ENCODE assay signal across 9 cellular contexts in the genomic region with DNA sequence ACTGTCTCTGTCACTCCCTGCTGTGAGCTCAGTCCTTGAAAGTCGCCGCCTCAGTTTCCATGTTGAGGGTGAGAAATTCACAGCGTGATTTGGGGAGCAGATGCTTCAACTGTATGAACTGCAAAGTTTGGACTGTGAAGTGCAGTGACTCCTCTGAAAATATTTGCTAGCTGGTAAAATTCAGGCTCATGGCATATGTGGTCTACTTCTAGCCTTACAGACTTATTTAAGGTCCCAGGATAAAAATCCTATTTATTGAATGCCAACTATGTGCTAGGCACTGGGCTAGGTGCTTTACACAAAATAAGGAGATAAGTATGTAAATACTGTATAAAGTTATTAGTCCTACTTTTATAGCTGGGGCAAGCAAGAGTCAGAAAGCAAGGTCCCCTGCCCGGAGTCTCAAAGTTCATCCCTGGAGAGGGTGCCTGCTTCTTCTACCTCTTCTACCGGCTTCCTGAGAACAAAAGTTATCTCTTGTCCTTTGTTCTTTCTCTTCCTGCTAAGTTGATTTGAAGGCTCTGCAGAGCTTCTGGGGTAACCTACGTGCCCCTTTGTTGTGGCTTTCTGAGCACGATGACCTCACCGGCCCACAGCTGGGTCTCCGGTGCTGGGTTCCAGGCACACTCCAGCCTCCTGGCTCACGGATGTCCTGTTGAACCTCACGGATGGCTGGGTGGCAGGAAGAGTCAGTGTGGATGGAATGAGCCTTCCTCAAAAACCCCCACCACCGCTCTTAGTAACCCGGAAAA.
A peak's percentile ranks its signal among the peaks of the same experiment; 100 is the strongest.
DNase-seq lines count a peak whose midpoint lies in the region; ATAC-seq and TF ChIP-seq lines count a peak whose summit lies in the region.
"Had no signal": no experiment of that assay in that cellular context is flagged by ENCODE, and none has a peak within 500 bp of the region (broad histone marks: within the 10 kb centered on the region; RNA-seq: fewer than 3 reads in every experiment).

No MANE protein-coding gene starts in this region.

- no peak for DNase-seq in left ventricle myocardium inferior
- no peak for DNase-seq in Right ventricle myocardium superior
- peak; percentile 23 for DNase-seq in activated T-cell treated with anti-CD3 and anti-CD28 coated beads, Interleukin-2, amount 50 U/mL, for 4 hours
- DNase-seq in left colon = no peak
- DNase-seq in dorsolateral prefrontal cortex = no peak
- DNase-seq: anterior cingulate cortex had no signal

- peak overlapping the region; percentile 50 for H3K27ac ChIP-seq in left ventricle myocardium inferior (replicated peaks)
- no peak overlapping the region for H3K27ac ChIP-seq in dorsolateral prefrontal cortex

- no peaks in the 10 kb centered on the region for H3K9me3 ChIP-seq in left ventricle myocardium inferior (replicated peaks)

- H3K4me1 Mint-ChIP-seq in activated T-cell treated with anti-CD3 and anti-CD28 coated beads, Interleukin-2, amount 50 U/mL, for 4 hours (ENCODE audit: low read depth) = peaks cover 30% of the 10 kb centered on the region
- H3K4me1 Mint-ChIP-seq in stimulated activated naive CD8-positive, alpha-beta T cell treated with anti-CD3 and anti-CD28 coated beads, Interleukin-15, Interleukin-2, amounts not matched to agents 100 ng/mL and 50 ng/mL, for 24 hours (ENCODE audit: low read depth) = peaks cover 52% of the 10 kb centered on the region

- H3K27me3 ChIP-seq in left ventricle myocardium inferior (ENCODE audit: low read depth) (no peaks in the 10 kb centered on the region), dorsolateral prefrontal cortex (no peaks in the 10 kb centered on the region)

- ATAC-seq in Right ventricle myocardium superior (ENCODE audit: poor library complexity) = no peak
- ATAC-seq in activated T-cell treated with anti-CD3 and anti-CD28 coated beads, Interleukin-2, amount 50 U/mL, for 4 hours = peak; percentile 59 to 69
- ATAC-seq in left colon = peak; percentile 59
- no peak for ATAC-seq in GM18870 (IDR thresholded peaks at IDR 0.05; ENCODE audit: unreplicated experiment)
- no peak for ATAC-seq in SK-N-SH treated with all-trans-retinoic acid at 6 μM for 48 hours

- peaks cover 12% of the 10 kb centered on the region for H3K36me3 Mint-ChIP-seq in activated T-cell treated with anti-CD3 and anti-CD28 coated beads, Interleukin-2, amount 50 U/mL, for 4 hours (ENCODE audit: insufficient read depth)
- peaks cover 24% of the 10 kb centered on the region for H3K36me3 Mint-ChIP-seq in stimulated activated naive CD8-positive, alpha-beta T cell treated with anti-CD3 and anti-CD28 coated beads, Interleukin-15, Interleukin-2, amounts not matched to agents 100 ng/mL and 50 ng/mL, for 24 hours (ENCODE audit: low read depth)

- no peak for TF ChIP-seq CTCF in left ventricle myocardium inferior (IDR thresholded peaks at IDR 0.05; ENCODE audit: borderline replicate concordance)
- TF ChIP-seq CTCF in dorsolateral prefrontal cortex (IDR thresholded peaks at IDR 0.05 in 54 of 56, conservative IDR thresholded peaks at IDR 0.05 in 2 of 56; ENCODE audit: low read depth in 1 of 56, partially characterized antibody in 56 of 56) = no peak

- peak overlapping the region; percentile 64 for H3K4me3 Mint-ChIP-seq in activated T-cell treated with anti-CD3 and anti-CD28 coated beads, Interleukin-2, amount 50 U/mL, for 4 hours
- peak overlapping the region; percentile 64 for H3K4me3 Mint-ChIP-seq in stimulated activated naive CD8-positive, alpha-beta T cell treated with anti-CD3 and anti-CD28 coated beads, Interleukin-15, Interleukin-2, amounts not matched to agents 100 ng/mL and 50 ng/mL, for 24 hours

- intact Hi-C loops in left ventricle myocardium inferior (cut with micrococcal nuclease) = loop anchor here (2.0 kb wide), 1 partner anchor 33 kb away; no protein-coding TSS in a partner anchor
- intact Hi-C loops in Right ventricle myocardium superior (cut with DNase I) = no loop called here
- intact Hi-C loops in left colon (cut with DNase I, micrococcal nuclease) = no loop called here
- intact Hi-C loops in dorsolateral prefrontal cortex (cut with DNase I) = no loop called here

- H3K4me1 ChIP-seq in left ventricle myocardium inferior = peaks cover 84% of the 10 kb centered on the region

- H3K4me3 ChIP-seq in left ventricle myocardium inferior (no peak overlapping the region), dorsolateral prefrontal cortex (no peak overlapping the region)

- H3K27ac Mint-ChIP-seq in stimulated activated naive CD8-positive, alpha-beta T cell treated with anti-CD3 and anti-CD28 coated beads, Interleukin-15, Interleukin-2, amounts not matched to agents 100 ng/mL and 50 ng/mL, for 24 hours = peak overlapping the region; percentile 87

- no peaks in the 10 kb centered on the region for H3K36me3 ChIP-seq in left ventricle myocardium inferior

- no peaks in the 10 kb centered on the region for H3K27me3 Mint-ChIP-seq in activated T-cell treated with anti-CD3 and anti-CD28 coated beads, Interleukin-2, amount 50 U/mL, for 4 hours (ENCODE audit: low read depth)
- H3K27me3 Mint-ChIP-seq in stimulated activated naive CD8-positive, alpha-beta T cell treated with anti-CD3 and anti-CD28 coated beads, Interleukin-15, Interleukin-2, amounts not matched to agents 100 ng/mL and 50 ng/mL, for 24 hours = no peaks in the 10 kb centered on the region

- no peaks in the 10 kb centered on the region for H3K9me3 Mint-ChIP-seq in activated T-cell treated with anti-CD3 and anti-CD28 coated beads, Interleukin-2, amount 50 U/mL, for 4 hours
- H3K9me3 Mint-ChIP-seq in stimulated activated naive CD8-positive, alpha-beta T cell treated with anti-CD3 and anti-CD28 coated beads, Interleukin-15, Interleukin-2, amounts not matched to agents 100 ng/mL and 50 ng/mL, for 24 hours = no peaks in the 10 kb centered on the region

TF ChIP-seq in SK-N-SH treated with all-trans-retinoic acid at 6 μM for 48 hours, 23 proteins besides CTCF, POLR2A, EP300 and RAD21 (continues in another document):
- TF ChIP-seq, protein P1, sequence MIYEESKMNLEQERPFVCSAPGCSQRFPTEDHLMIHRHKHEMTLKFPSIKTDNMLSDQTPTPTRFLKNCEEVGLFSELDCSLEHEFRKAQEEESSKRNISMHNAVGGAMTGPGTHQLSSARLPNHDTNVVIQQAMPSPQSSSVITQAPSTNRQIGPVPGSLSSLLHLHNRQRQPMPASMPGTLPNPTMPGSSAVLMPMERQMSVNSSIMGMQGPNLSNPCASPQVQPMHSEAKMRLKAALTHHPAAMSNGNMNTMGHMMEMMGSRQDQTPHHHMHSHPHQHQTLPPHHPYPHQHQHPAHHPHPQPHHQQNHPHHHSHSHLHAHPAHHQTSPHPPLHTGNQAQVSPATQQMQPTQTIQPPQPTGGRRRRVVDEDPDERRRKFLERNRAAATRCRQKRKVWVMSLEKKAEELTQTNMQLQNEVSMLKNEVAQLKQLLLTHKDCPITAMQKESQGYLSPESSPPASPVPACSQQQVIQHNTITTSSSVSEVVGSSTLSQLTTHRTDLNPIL (CRISPR knock-in tag; IDR thresholded peaks at IDR 0.05; ENCODE audit: low read depth) = no peak
- TF ChIP-seq GLIS3 (CRISPR knock-in tag; IDR thresholded peaks at IDR 0.05) (no peak), ESRRG (CRISPR knock-in tag; IDR thresholded peaks at IDR 0.05) (no peak), ZNF70 (CRISPR knock-in tag; IDR thresholded peaks at IDR 0.05) (no peak), ARNTL (CRISPR knock-in tag; IDR thresholded peaks at IDR 0.05; ENCODE audit: borderline replicate concordance, low read depth) (no peak)
- TF ChIP-seq, protein P2, sequence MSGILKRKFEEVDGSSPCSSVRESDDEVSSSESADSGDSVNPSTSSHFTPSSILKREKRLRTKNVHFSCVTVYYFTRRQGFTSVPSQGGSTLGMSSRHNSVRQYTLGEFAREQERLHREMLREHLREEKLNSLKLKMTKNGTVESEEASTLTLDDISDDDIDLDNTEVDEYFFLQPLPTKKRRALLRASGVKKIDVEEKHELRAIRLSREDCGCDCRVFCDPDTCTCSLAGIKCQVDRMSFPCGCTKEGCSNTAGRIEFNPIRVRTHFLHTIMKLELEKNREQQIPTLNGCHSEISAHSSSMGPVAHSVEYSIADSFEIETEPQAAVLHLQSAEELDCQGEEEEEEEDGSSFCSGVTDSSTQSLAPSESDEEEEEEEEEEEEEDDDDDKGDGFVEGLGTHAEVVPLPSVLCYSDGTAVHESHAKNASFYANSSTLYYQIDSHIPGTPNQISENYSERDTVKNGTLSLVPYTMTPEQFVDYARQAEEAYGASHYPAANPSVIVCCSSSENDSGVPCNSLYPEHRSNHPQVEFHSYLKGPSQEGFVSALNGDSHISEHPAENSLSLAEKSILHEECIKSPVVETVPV (CRISPR knock-in tag; IDR thresholded peaks at IDR 0.05) = no peak
- TF ChIP-seq, protein P3, sequence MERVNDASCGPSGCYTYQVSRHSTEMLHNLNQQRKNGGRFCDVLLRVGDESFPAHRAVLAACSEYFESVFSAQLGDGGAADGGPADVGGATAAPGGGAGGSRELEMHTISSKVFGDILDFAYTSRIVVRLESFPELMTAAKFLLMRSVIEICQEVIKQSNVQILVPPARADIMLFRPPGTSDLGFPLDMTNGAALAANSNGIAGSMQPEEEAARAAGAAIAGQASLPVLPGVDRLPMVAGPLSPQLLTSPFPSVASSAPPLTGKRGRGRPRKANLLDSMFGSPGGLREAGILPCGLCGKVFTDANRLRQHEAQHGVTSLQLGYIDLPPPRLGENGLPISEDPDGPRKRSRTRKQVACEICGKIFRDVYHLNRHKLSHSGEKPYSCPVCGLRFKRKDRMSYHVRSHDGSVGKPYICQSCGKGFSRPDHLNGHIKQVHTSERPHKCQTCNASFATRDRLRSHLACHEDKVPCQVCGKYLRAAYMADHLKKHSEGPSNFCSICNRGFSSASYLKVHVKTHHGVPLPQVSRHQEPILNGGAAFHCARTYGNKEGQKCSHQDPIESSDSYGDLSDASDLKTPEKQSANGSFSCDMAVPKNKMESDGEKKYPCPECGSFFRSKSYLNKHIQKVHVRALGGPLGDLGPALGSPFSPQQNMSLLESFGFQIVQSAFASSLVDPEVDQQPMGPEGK (CRISPR knock-in tag; IDR thresholded peaks at IDR 0.05; ENCODE audit: borderline replicate concordance) = no peak

Comparison
In these comparisons a context has a peak if more than half of its experiments do, and no peak if none do; other contexts are left out.
1. ATAC-seq: peak in activated T-cell treated with anti-CD3 and anti-CD28 coated beads, Interleukin-2, amount 50 U/mL, for 4 hours (2 of 2) and left colon (single experiment); none in Right ventricle myocardium superior (single experiment), GM18870 (single experiment) and SK-N-SH treated with all-trans-retinoic acid at 6 μM for 48 hours (single experiment).